In genomic region chr3:24389108-24390090, GRCh38 we compare ENCODE assay signal across 14 cellular contexts.
A peak's percentile ranks its signal among the peaks of the same experiment; 100 is the strongest.
DNase-seq lines count a peak whose midpoint lies in the region; FAIRE-seq lines count a peak whose summit lies in the region.
"Had no signal": no experiment of that assay in that cellular context is flagged by ENCODE, and none has a peak within 500 bp of the region (broad histone marks: within the 10 kb centered on the region; RNA-seq: fewer than 3 reads in every experiment).

No MANE protein-coding gene starts in this region.

- no peaks in the 10 kb centered on the region for H3K4me1 ChIP-seq in mesendoderm (ENCODE audit: control insufficient read depth, low read depth, low read length)
- no peaks in the 10 kb centered on the region for H3K4me1 ChIP-seq in thymus (ENCODE audit: control insufficient read depth, insufficient read depth, low read length)

- H3K4me3 ChIP-seq in mesendoderm (ENCODE audit: low read length) = no peak overlapping the region
- no peak overlapping the region for H3K4me3 ChIP-seq in thymus (ENCODE audit: low read length)

- H3K9ac ChIP-seq in mesendoderm (ENCODE audit: low read length) = no peak overlapping the region

- POLR2A ChIA-PET in activated CD4-positive, alpha-beta T cell treated with anti-CD3 and anti-CD28 coated beads, Interleukin-2, amount 10 ng/mL, durations not matched to agents 7 days and 5 days (lab: Charles Lee) = no interaction called here

- H2BK15ac ChIP-seq in mesendoderm (replicated peaks; ENCODE audit: low read depth) = no peak overlapping the region

- H3K4me1 Mint-ChIP-seq in activated CD4-positive, alpha-beta T cell treated with anti-CD3 and anti-CD28 coated beads, Interleukin-2, amount 10 ng/mL, durations not matched to agents 7 days and 5 days = no peaks in the 10 kb centered on the region

- no peak overlapping the region for H2BK120ac ChIP-seq in mesendoderm (ENCODE audit: low read depth, low read length)

- no peaks in the 10 kb centered on the region for H3K27me3 Mint-ChIP-seq in activated CD4-positive, alpha-beta T cell treated with anti-CD3 and anti-CD28 coated beads, Interleukin-2, amount 10 ng/mL, durations not matched to agents 7 days and 5 days

- no peak overlapping the region for H2BK5ac ChIP-seq in mesendoderm (ENCODE audit: low read length)

- H3K27ac Mint-ChIP-seq in activated CD4-positive, alpha-beta T cell treated with anti-CD3 and anti-CD28 coated beads, Interleukin-2, amount 10 ng/mL, durations not matched to agents 7 days and 5 days = no peak overlapping the region

- no peak overlapping the region for H3K4ac ChIP-seq in mesendoderm (ENCODE audit: low read depth, low read length)

- no peaks in the 10 kb centered on the region for H3K79me2 ChIP-seq in mesendoderm (ENCODE audit: control insufficient read depth, insufficient read depth, low read length)

- no peak overlapping the region for H2AK5ac ChIP-seq in mesendoderm (ENCODE audit: low read length)

- H3K9me3 ChIP-seq in thymus (ENCODE audit: control insufficient read depth) = no peaks in the 10 kb centered on the region

- no peaks in the 10 kb centered on the region for H3K36me3 ChIP-seq in mesendoderm (ENCODE audit: control insufficient read depth, insufficient read depth, low read length)
- no peaks in the 10 kb centered on the region for H3K36me3 ChIP-seq in thymus (ENCODE audit: control insufficient read depth, insufficient read depth)

- H3K4me3 Mint-ChIP-seq in activated CD4-positive, alpha-beta T cell treated with anti-CD3 and anti-CD28 coated beads, Interleukin-2, amount 10 ng/mL, durations not matched to agents 7 days and 5 days = no peak overlapping the region
- H3K4me3 Mint-ChIP-seq: activated T-cell treated with anti-CD3 and anti-CD28 coated beads, Interleukin-2, amount 50 U/mL, for 4 hours had no signal

- no peak overlapping the region for H4K8ac ChIP-seq in mesendoderm (ENCODE audit: low read depth, low read length)

- DNase-seq in HT-29 (ENCODE audit: low spot score) = peak; percentile 49
- peak; percentile 17 for DNase-seq in mesendoderm
- DNase-seq in SHP77 treated with DMSO at 0.1 percent for 48 hours (lab: John Stamatoyannopoulos, UW) = no peak
- DNase-seq in T-helper 2 cell = no peak
- DNase-seq in activated CD4-positive, alpha-beta T cell treated with anti-CD3 and anti-CD28 coated beads, Interleukin-2, amount 10 ng/mL, durations not matched to agents 7 days and 5 days = no peak
- no peak for DNase-seq in stimulated activated CD4-positive, alpha-beta T cell treated with anti-CD3 and anti-CD28 coated beads, Interleukin-4, amount 100 ng/mL, for 4 hours
- DNase-seq: activated T-cell treated with anti-CD3 and anti-CD28 coated beads, Interleukin-2, amount 50 U/mL, for 4 hours; NCI-H1092; NCI-H2227 treated with DMSO at 0.1 percent for 48 hours; T-helper 1 cell had no signal

- H3K27me3 ChIP-seq in mesendoderm (ENCODE audit: insufficient read depth, low read length, poor library complexity) (no peaks in the 10 kb centered on the region), thymus (ENCODE audit: control insufficient read depth, insufficient read depth) (no peaks in the 10 kb centered on the region)

- peak; percentile 23 for FAIRE-seq in endometrium (lab: Jason Lieb, UNC)
- FAIRE-seq: GM12891 had no signal

- WGBS in mesendoderm (ENCODE audit: extremely low coverage, insufficient coverage, low lambda C conversion rate) = no CpG with 5 or more reads among the region's 6 CpGs
- 91% methylated on average over 6 of the region's 6 CpGs for WGBS in thymus

- CTCF ChIA-PET in activated CD4-positive, alpha-beta T cell treated with anti-CD3 and anti-CD28 coated beads, Interleukin-2, amount 10 ng/mL, durations not matched to agents 7 days and 5 days (lab: Charles Lee) = interaction anchor here (0.8 kb wide), 1 partner anchor 862 kb away, joined by 3 read pairs; no protein-coding TSS in a partner anchor

- H3K56ac ChIP-seq in mesendoderm (ENCODE audit: low read length) = no peak overlapping the region

- H3K23ac ChIP-seq in mesendoderm (ENCODE audit: low read length) = no peak overlapping the region

- no peak overlapping the region for H3K4me2 ChIP-seq in mesendoderm (ENCODE audit: low read length)

- H3K27ac ChIP-seq in mesendoderm (ENCODE audit: low read depth, low read length) (no peak overlapping the region), thymus (ENCODE audit: low read depth) (peak overlapping the region; percentile 43)
- H3K27ac ChIP-seq: C4-2B had no signal

- no peak overlapping the region for H4K5ac ChIP-seq in mesendoderm (ENCODE audit: low read length)

- no peaks in the 10 kb centered on the region for H3K36me3 Mint-ChIP-seq in activated CD4-positive, alpha-beta T cell treated with anti-CD3 and anti-CD28 coated beads, Interleukin-2, amount 10 ng/mL, durations not matched to agents 7 days and 5 days (ENCODE audit: low read depth)

- no peaks in the 10 kb centered on the region for H3K9me3 Mint-ChIP-seq in activated CD4-positive, alpha-beta T cell treated with anti-CD3 and anti-CD28 coated beads, Interleukin-2, amount 10 ng/mL, durations not matched to agents 7 days and 5 days
- H3K9me3 Mint-ChIP-seq: activated T-cell treated with anti-CD3 and anti-CD28 coated beads, Interleukin-2, amount 50 U/mL, for 4 hours had no signal

- H3K18ac ChIP-seq in mesendoderm (ENCODE audit: low read length) = no peak overlapping the region

- H3K79me1 ChIP-seq in mesendoderm (ENCODE audit: low read length) = no peaks in the 10 kb centered on the region

Comparison
In these comparisons a context has a peak if more than half of its experiments do, and no peak if none do; other contexts are left out.
1. DNase-seq: peak in HT-29 (single experiment) and mesendoderm (single experiment); none in SHP77 treated with DMSO at 0.1 percent for 48 hours (single experiment), T-helper 2 cell (0 of 5), activated CD4-positive, alpha-beta T cell treated with anti-CD3 and anti-CD28 coated beads, Interleukin-2, amount 10 ng/mL, durations not matched to agents 7 days and 5 days (single experiment) and stimulated activated CD4-positive, alpha-beta T cell treated with anti-CD3 and anti-CD28 coated beads, Interleukin-4, amount 100 ng/mL, for 4 hours (0 of 2).